In genomic region chr1:58816072-58816746, GRCh38 we compare ENCODE assay signal across 8 cellular contexts. TPM values are rescaled to one million over a fixed set of nuclear protein-coding genes. Genes with fewer than 3 reads are reported as not detected.
DNase-seq lines count a peak whose midpoint lies in the region; ATAC-seq and TF ChIP-seq lines count a peak whose summit lies in the region.

No MANE protein-coding gene starts in this region.

- no peaks in the 10 kb centered on the region for H3K36me3 ChIP-seq in CD4-positive, CD25-positive, alpha-beta regulatory T cell (ENCODE audit: control insufficient read depth, insufficient read depth, low read length)
- no peaks in the 10 kb centered on the region for H3K36me3 ChIP-seq in lung (ENCODE audit: control insufficient read depth in 2 of 2, insufficient read depth in 2 of 2, low read length in 2 of 2)

- TF ChIP-seq CTCF in activated CD8-positive, alpha-beta T cell treated with anti-CD3 and anti-CD28 coated beads for 36 hours (IDR thresholded peaks at IDR 0.05), result no peak
- TF ChIP-seq CTCF in lung (IDR thresholded peaks at IDR 0.05; ENCODE audit: control extremely low read depth, extremely low read depth), result no peak

- H3K27me3 Mint-ChIP-seq in CD4-positive, CD25-positive, alpha-beta regulatory T cell, result peaks cover 8% of the 10 kb centered on the region
- H3K27me3 Mint-ChIP-seq in activated CD8-positive, alpha-beta T cell treated with anti-CD3 and anti-CD28 coated beads for 36 hours, result no peaks in the 10 kb centered on the region

- H3K4me1 ChIP-seq in CD4-positive, CD25-positive, alpha-beta regulatory T cell (ENCODE audit: control insufficient read depth, insufficient read depth, low read length, poor library complexity, severe bottlenecking), result peaks cover 43% of the 10 kb centered on the region
- peaks cover 0 to 18% of the 10 kb centered on the region in 2 donors for H3K4me1 ChIP-seq in lung (ENCODE audit: control insufficient read depth in 2 of 2, insufficient read depth in 2 of 2, low read length in 2 of 2)

- WGBS in lung, 2 donors, result 0 to 1% methylated on average over 43 to 49 of the region's 49 CpGs

- no peaks in the 10 kb centered on the region for H3K36me3 Mint-ChIP-seq in CD4-positive, CD25-positive, alpha-beta regulatory T cell
- no peaks in the 10 kb centered on the region for H3K36me3 Mint-ChIP-seq in activated CD8-positive, alpha-beta T cell treated with anti-CD3 and anti-CD28 coated beads for 36 hours (ENCODE audit: low read depth)

- DNase-seq in CD4-positive, CD25-positive, alpha-beta regulatory T cell, result peak; percentile 70 to 89 (median 73)
- DNase-seq in NCI-H748 treated with DMSO at 0.1 percent for 48 hours (lab: John Stamatoyannopoulos, UW) (peak; percentile 67), ecto neural progenitor cell (ENCODE audit: low spot score) (peak; percentile 80), lung (ENCODE audit: low spot score) (peak; percentile 92)
- peak; percentile 93 for DNase-seq in activated CD8-positive, alpha-beta T cell treated with anti-CD3 and anti-CD28 coated beads for 36 hours
- peak; percentile 60 to 69 (median 65) for DNase-seq in stimulated activated CD4-positive, alpha-beta T cell treated with anti-CD3 and anti-CD28 coated beads, TNF-alpha, amount 100 ng/mL, for 1 hour (ENCODE audit: low read depth in 3 of 3, low spot score in 1 of 3)

- H3K4me1 Mint-ChIP-seq in CD4-positive, CD25-positive, alpha-beta regulatory T cell, result peaks cover 20 to 51% (median 28%) of the 10 kb centered on the region in 4 donors
- peaks cover 37% of the 10 kb centered on the region for H3K4me1 Mint-ChIP-seq in activated CD8-positive, alpha-beta T cell treated with anti-CD3 and anti-CD28 coated beads for 36 hours (ENCODE audit: low read depth)

- peak overlapping the region; percentile 90 to 96 (median 93) for H3K4me3 Mint-ChIP-seq in CD4-positive, CD25-positive, alpha-beta regulatory T cell
- peak overlapping the region; percentile 75 for H3K4me3 Mint-ChIP-seq in activated CD8-positive, alpha-beta T cell treated with anti-CD3 and anti-CD28 coated beads for 36 hours

- peak; percentile 90 for ATAC-seq in CD4-positive, CD25-positive, alpha-beta regulatory T cell (ENCODE audit: low read depth in 2 of 2)
- peak; percentile 87 for ATAC-seq in GM19351 (IDR thresholded peaks at IDR 0.05; ENCODE audit: unreplicated experiment)
- ATAC-seq in HG03460 (IDR thresholded peaks at IDR 0.05; ENCODE audit: unreplicated experiment), result peak; percentile 87
- ATAC-seq in activated CD8-positive, alpha-beta T cell treated with anti-CD3 and anti-CD28 coated beads for 36 hours, result peak; percentile 92
- peak; percentile 84 for ATAC-seq in lung (ENCODE audit: insufficient read depth, low FRiP score)

- POLR2A ChIA-PET in activated CD8-positive, alpha-beta T cell treated with anti-CD3 and anti-CD28 coated beads for 36 hours (lab: Charles Lee), result interaction anchor here (1.1 to 1.8 kb wide), 3 partner anchors 44 to 70 kb away, joined by 3 to 6 read pairs (median 3); no protein-coding TSS in a partner anchor

- intact Hi-C loops in activated CD8-positive, alpha-beta T cell treated with anti-CD3 and anti-CD28 coated beads for 36 hours (cut with micrococcal nuclease), result loop anchor here (2.0 kb wide), 1 partner anchor 31 kb away; the partner anchor contains the start of gene JUN

- H3K27ac ChIP-seq in CD4-positive, CD25-positive, alpha-beta regulatory T cell (ENCODE audit: insufficient read depth, low read length, poor library complexity, severe bottlenecking), result peak overlapping the region; percentile 68
- peak overlapping the region; percentile 89 to 97 for H3K27ac ChIP-seq in lung (ENCODE audit: low read depth in 1 of 2, low read length in 1 of 2)

- no peaks in the 10 kb centered on the region for H3K27me3 ChIP-seq in CD4-positive, CD25-positive, alpha-beta regulatory T cell (ENCODE audit: control insufficient read depth, insufficient read depth, low read length)
- H3K27me3 ChIP-seq in lung (ENCODE audit: control insufficient read depth, insufficient read depth), result no peaks in the 10 kb centered on the region

- peak overlapping the region; percentile 87 to 97 (median 91) for H3K27ac Mint-ChIP-seq in CD4-positive, CD25-positive, alpha-beta regulatory T cell
- peak overlapping the region; percentile 81 for H3K27ac Mint-ChIP-seq in activated CD8-positive, alpha-beta T cell treated with anti-CD3 and anti-CD28 coated beads for 36 hours

- peaks cover 0 to 2% (median 0%) of the 10 kb centered on the region in 7 donors for H3K9me3 Mint-ChIP-seq in CD4-positive, CD25-positive, alpha-beta regulatory T cell
- H3K9me3 Mint-ChIP-seq in activated CD8-positive, alpha-beta T cell treated with anti-CD3 and anti-CD28 coated beads for 36 hours, result no peaks in the 10 kb centered on the region

- CTCF ChIA-PET in activated CD8-positive, alpha-beta T cell treated with anti-CD3 and anti-CD28 coated beads for 36 hours (lab: Charles Lee), result interaction anchor here (1.0 to 1.1 kb wide), 2 partner anchors 43 to 883 kb away, joined by 3 to 4 read pairs; no protein-coding TSS in a partner anchor

- H3K4me3 ChIP-seq in CD4-positive, CD25-positive, alpha-beta regulatory T cell (ENCODE audit: low read depth, low read length), result peak overlapping the region; percentile 90
- H3K4me3 ChIP-seq in lung, result peak overlapping the region; percentile 47

- no peaks in the 10 kb centered on the region for H3K9me3 ChIP-seq in CD4-positive, CD25-positive, alpha-beta regulatory T cell (ENCODE audit: control insufficient read depth in 2 of 2, low read length in 2 of 2)
- no peaks in the 10 kb centered on the region for H3K9me3 ChIP-seq in lung (ENCODE audit: control insufficient read depth in 2 of 2, insufficient read depth in 1 of 2, low read length in 1 of 2)

RNA-seq across cellular contexts. Expression of gene JUN, which starts 32.4 kb away (rescaled TPM):
- total RNA-seq in CD4-positive, CD25-positive, alpha-beta regulatory T cell, result 1,538 TPM
- 10 to 100 TPM; 41.3 to 73.3 (median 48.6) TPM for polyA plus RNA-seq in CD4-positive, CD25-positive, alpha-beta regulatory T cell
- 10 to 100 TPM; 51.4 to 53.2 TPM for total RNA-seq in activated CD8-positive, alpha-beta T cell treated with anti-CD3 and anti-CD28 coated beads for 36 hours
- total RNA-seq in lung, result 100 to 1,000 TPM; 144 to 584 TPM
- polyA plus RNA-seq in lung, result 100 to 1,000 TPM in 1 of 2 donors, 10 to 100 TPM in 1; 78.1 to 140 TPM

Comparison
In these comparisons a context has a peak if more than half of its experiments do, and no peak if none do; other contexts are left out.
1. Peak in every context shown above with its lines: DNase-seq, ATAC-seq, H3K4me3 ChIP-seq and H3K27ac ChIP-seq.